ENCODE assay signal across 2 cellular contexts in genomic region chr11:63565728-63566127, GRCh38.
TF ChIP-seq lines count a peak whose summit lies in the region.

No MANE protein-coding gene starts in this region.

TF ChIP-seq in H1, 55 proteins besides CTCF, POLR2A, EP300 and RAD21:
- no peak for TF ChIP-seq GABPA (IDR thresholded peaks at IDR 0.05; ENCODE audit: borderline replicate concordance, insufficient read depth, low read length)
- TF ChIP-seq KDM1A (IDR thresholded peaks at IDR 0.05; ENCODE audit: borderline replicate concordance, low read length), result no peak
- TF ChIP-seq RNF2 (IDR thresholded peaks at IDR 0.05; ENCODE audit: borderline replicate concordance, low read depth, low read length, missing control alignments, poor library complexity, severe bottlenecking), result no peak
- TF ChIP-seq HDAC2 (IDR thresholded peaks at IDR 0.05; ENCODE audit: borderline replicate concordance in 1 of 2, low read depth in 2 of 2, low read length in 2 of 2), result no peak
- TF ChIP-seq BRCA1 (IDR thresholded peaks at IDR 0.05; ENCODE audit: low read depth, low read length), result no peak
- no peak for TF ChIP-seq SIRT6 (IDR thresholded peaks at IDR 0.05; ENCODE audit: low read length)
- TF ChIP-seq CBX8 (IDR thresholded peaks at IDR 0.05; ENCODE audit: borderline replicate concordance, low read depth, low read length), result no peak
- no peak for TF ChIP-seq HDAC6 (IDR thresholded peaks at IDR 0.05; ENCODE audit: low read depth, low read length)
- TF ChIP-seq USF2 (IDR thresholded peaks at IDR 0.05; ENCODE audit: low read length), result no peak
- no peak for TF ChIP-seq YY1 (IDR thresholded peaks at IDR 0.05; ENCODE audit: low read depth, low read length)
- TF ChIP-seq ZNF274 (IDR thresholded peaks at IDR 0.05; ENCODE audit: borderline replicate concordance, extremely low read depth, low read length), result no peak
- no peak for TF ChIP-seq BCL11A (IDR thresholded peaks at IDR 0.05; ENCODE audit: low read depth in 2 of 2, low read length in 2 of 2)
- TF ChIP-seq CEBPB (IDR thresholded peaks at IDR 0.05; ENCODE audit: low read depth, low read length), result no peak
- no peak for TF ChIP-seq KDM4A (IDR thresholded peaks at IDR 0.05; ENCODE audit: low read depth, low read length, severe bottlenecking)
TF ChIP-seq in H1: peak in this region for 0.

TF ChIP-seq in HepG2, 621 proteins besides CTCF, POLR2A, EP300 and RAD21:
- TF ChIP-seq ZXDC (CRISPR knock-in tag; IDR thresholded peaks at IDR 0.05) (no peak), HIC2 (CRISPR knock-in tag; IDR thresholded peaks at IDR 0.05; ENCODE audit: low read depth) (no peak), ELF1 (CRISPR knock-in tag; IDR thresholded peaks at IDR 0.05) (no peak), KLF16 (CRISPR knock-in tag; IDR thresholded peaks at IDR 0.05) (no peak), ZNF569 (CRISPR knock-in tag; IDR thresholded peaks at IDR 0.05; ENCODE audit: borderline replicate concordance) (no peak), FOSL2 (CRISPR knock-in tag; IDR thresholded peaks at IDR 0.05) (no peak), ZNF747 (CRISPR knock-in tag; IDR thresholded peaks at IDR 0.05; ENCODE audit: borderline replicate concordance) (no peak), MEIS1 (CRISPR knock-in tag; IDR thresholded peaks at IDR 0.05; ENCODE audit: borderline replicate concordance) (no peak), DNMT1 (CRISPR knock-in tag; IDR thresholded peaks at IDR 0.05) (no peak), FOXJ3 (CRISPR knock-in tag; IDR thresholded peaks at IDR 0.05; ENCODE audit: borderline replicate concordance) (no peak), JUNB (CRISPR knock-in tag; IDR thresholded peaks at IDR 0.05; ENCODE audit: borderline replicate concordance) (no peak), CBX2 (IDR thresholded peaks at IDR 0.05; ENCODE audit: low read depth, low read length) (no peak), CBX2 (CRISPR knock-in tag; IDR thresholded peaks at IDR 0.05; ENCODE audit: low read depth) (no peak), MAF1 (CRISPR knock-in tag; IDR thresholded peaks at IDR 0.05; ENCODE audit: borderline replicate concordance) (no peak)
- TF ChIP-seq, protein P1, sequence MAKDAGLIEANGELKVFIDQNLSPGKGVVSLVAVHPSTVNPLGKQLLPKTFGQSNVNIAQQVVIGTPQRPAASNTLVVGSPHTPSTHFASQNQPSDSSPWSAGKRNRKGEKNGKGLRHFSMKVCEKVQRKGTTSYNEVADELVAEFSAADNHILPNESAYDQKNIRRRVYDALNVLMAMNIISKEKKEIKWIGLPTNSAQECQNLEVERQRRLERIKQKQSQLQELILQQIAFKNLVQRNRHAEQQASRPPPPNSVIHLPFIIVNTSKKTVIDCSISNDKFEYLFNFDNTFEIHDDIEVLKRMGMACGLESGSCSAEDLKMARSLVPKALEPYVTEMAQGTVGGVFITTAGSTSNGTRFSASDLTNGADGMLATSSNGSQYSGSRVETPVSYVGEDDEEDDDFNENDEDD (CRISPR knock-in tag; IDR thresholded peaks at IDR 0.05; ENCODE audit: borderline replicate concordance), result no peak
- TF ChIP-seq, protein P2, sequence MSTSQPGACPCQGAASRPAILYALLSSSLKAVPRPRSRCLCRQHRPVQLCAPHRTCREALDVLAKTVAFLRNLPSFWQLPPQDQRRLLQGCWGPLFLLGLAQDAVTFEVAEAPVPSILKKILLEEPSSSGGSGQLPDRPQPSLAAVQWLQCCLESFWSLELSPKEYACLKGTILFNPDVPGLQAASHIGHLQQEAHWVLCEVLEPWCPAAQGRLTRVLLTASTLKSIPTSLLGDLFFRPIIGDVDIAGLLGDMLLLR (CRISPR knock-in tag; IDR thresholded peaks at IDR 0.05), result no peak
